ENCODE assay signal across 25 cellular contexts in genomic region chr2:239238381-239238780, GRCh38.
DNase-seq lines count a peak whose midpoint lies in the region; ATAC-seq, FAIRE-seq and TF ChIP-seq lines count a peak whose summit lies in the region.
"Had no signal": no experiment of that assay in that cellular context is flagged by ENCODE, and none has a peak within 500 bp of the region (broad histone marks: within the 10 kb centered on the region; RNA-seq: fewer than 3 reads in every experiment).

No MANE protein-coding gene starts in this region.

- TF ChIP-seq EP300 in HepG2 (IDR thresholded peaks at IDR 0.05; ENCODE audit: low read depth in 2 of 2, low read length in 2 of 2) (no peak), HepG2 (CRISPR knock-in tag; IDR thresholded peaks at IDR 0.05; ENCODE audit: borderline replicate concordance) (no peak)

- intact Hi-C loops in right lobe of liver (cut with DNase I) (no loop called here), HepG2 (cut with micrococcal nuclease; ENCODE audit: unreplicated experiment) (no loop called here), esophagus squamous epithelium (cut with DNase I) (no loop called here), gastrocnemius medialis (cut with DNase I; ENCODE audit: low total_unique reads) (no loop called here)

- CTCF ChIA-PET in HepG2 (lab: Yijun Ruan, JAX; ENCODE audit: low intra/inter-chr PET ratio, low total read pairs): no interaction called here

- H3K9me3 ChIP-seq in right lobe of liver (no peaks in the 10 kb centered on the region), HepG2 (ENCODE audit: low read length) (no peaks in the 10 kb centered on the region), esophagus squamous epithelium (no peaks in the 10 kb centered on the region), gastrocnemius medialis (no peaks in the 10 kb centered on the region)
- H3K9me3 ChIP-seq: body of pancreas, HAP-1, ovary, SK-N-SH had no signal

- POLR2A ChIA-PET in HepG2 (lab: Yijun Ruan, JAX): no interaction called here

- no peak overlapping the region for H3K9ac ChIP-seq in HepG2 (ENCODE audit: insufficient read depth, low read depth, low read length)
- H3K9ac ChIP-seq: KMS-11, SK-N-SH had no signal

- H3K4me2 ChIP-seq in HepG2 (ENCODE audit: low read depth, low read length): no peak overlapping the region
- H3K4me2 ChIP-seq: KMS-11, SK-N-SH had no signal

- no peak overlapping the region for H3K4me3 ChIP-seq in right lobe of liver
- H3K4me3 ChIP-seq in HepG2 (replicated peaks in 1 of 3; ENCODE audit: insufficient read depth in 1 of 3, low read depth in 2 of 3, low read length in 3 of 3): no peak overlapping the region
- no peak overlapping the region for H3K4me3 ChIP-seq in esophagus squamous epithelium
- no peak overlapping the region for H3K4me3 ChIP-seq in gastrocnemius medialis
- H3K4me3 ChIP-seq: body of pancreas, HAP-1, ovary had no signal

- FAIRE-seq in HepG2 (lab: Jason Lieb, UNC): no peak
- FAIRE-seq: urothelium cell line had no signal

- DNase-seq in right lobe of liver: peak in 1 of 3 donors; percentile 22
- DNase-seq in HepG2 (ENCODE audit: low spot score): no peak
- no peak for DNase-seq in esophagus squamous epithelium (lab: John Stamatoyannopoulos, UW)
- DNase-seq in gastrocnemius medialis: no peak
- DNase-seq in D341Med (ENCODE audit: low spot score): no peak
- DNase-seq in iPS-NIHi11 (ENCODE audit: low spot score): no peak
- DNase-seq: activated CD4-positive, alpha-beta T cell treated with anti-CD3 and anti-CD28 coated beads, Interleukin-2, amount 50 U/mL, for 4 hours; activated naive CD4-positive, alpha-beta T cell treated with anti-CD3 and anti-CD28 coated beads, Interleukin-2, amount 10 ng/mL, durations not matched to agents 7 days and 5 days; body of pancreas; CD8-positive, alpha-beta memory T cell; cerebellar nuclear complex; hypothalamus; immature natural killer cell; NCI-H2029; NCI-H526; OCI-M1; SK-N-SH; stimulated activated CD4-positive, alpha-beta T cell treated with anti-CD3 and anti-CD28 coated beads, Interleukin-4, amount 100 ng/mL, for 1 hour; T-helper 2 cell had no signal

- TF ChIP-seq RAD21 in HepG2 (CRISPR knock-in tag; IDR thresholded peaks at IDR 0.05): no peak

- H3K4me1 ChIP-seq in right lobe of liver: peaks cover 0 to 41% (median 20%) of the 10 kb centered on the region in 4 donors
- no peaks in the 10 kb centered on the region for H3K4me1 ChIP-seq in HepG2 (ENCODE audit: insufficient read depth, low read length)
- peaks cover 0 to 67% (median 19%) of the 10 kb centered on the region in 3 donors for H3K4me1 ChIP-seq in esophagus squamous epithelium
- H3K4me1 ChIP-seq in gastrocnemius medialis: peaks cover 64 to 70% of the 10 kb centered on the region in 2 donors
- H3K4me1 ChIP-seq: HAP-1 had no signal

- H4K20me1 ChIP-seq in HepG2 (ENCODE audit: insufficient read depth, low read length): peaks cover 3% of the 10 kb centered on the region; the same call in 1 of the 2 replicates

- ATAC-seq in right lobe of liver (no peak), HepG2 (no peak), gastrocnemius medialis (no peak), GM18511 (IDR thresholded peaks at IDR 0.05; ENCODE audit: unreplicated experiment) (no peak)
- ATAC-seq: activated CD4-positive, CD25-positive, alpha-beta regulatory T cell treated with anti-CD3 and anti-CD28 coated beads, Interleukin-2, amount 50 U/mL, for 24 hours; body of pancreas had no signal

- H3K36me3 ChIP-seq in right lobe of liver (no peaks in the 10 kb centered on the region), HepG2 (replicated peaks in 1 of 2; ENCODE audit: control insufficient read depth in 1 of 2, insufficient read depth in 2 of 2, low read length in 2 of 2) (no peaks in the 10 kb centered on the region), esophagus squamous epithelium (peaks cover 0 to 16% (median 0%) of the 10 kb centered on the region in 3 donors), gastrocnemius medialis (no peaks in the 10 kb centered on the region)
- H3K36me3 ChIP-seq: HAP-1, ovary had no signal

- peak overlapping the region in 2 of 3 donors; percentile 24 to 39 for H3K27ac ChIP-seq in right lobe of liver
- no peak overlapping the region for H3K27ac ChIP-seq in HepG2 (ENCODE audit: extremely low read length, insufficient read depth, low read length)
- peak overlapping the region in 3 of 4 donors; percentile 60 to 84 (median 82) for H3K27ac ChIP-seq in esophagus squamous epithelium
- peak overlapping the region; percentile 94 to 99 (median 98) for H3K27ac ChIP-seq in gastrocnemius medialis
- H3K27ac ChIP-seq: body of pancreas, KMS-11, ovary had no signal

- no peak for TF ChIP-seq POLR2A in right lobe of liver (IDR thresholded peaks at IDR 0.05)
- no peak for TF ChIP-seq POLR2A in HepG2 (IDR thresholded peaks at IDR 0.05; ENCODE audit: insufficient read depth in 1 of 2, low read depth in 2 of 2, low read length in 2 of 2)
- TF ChIP-seq POLR2A in esophagus squamous epithelium (IDR thresholded peaks at IDR 0.05): no peak
- TF ChIP-seq POLR2A in gastrocnemius medialis (IDR thresholded peaks at IDR 0.05): no peak

- no peak overlapping the region for H2AFZ ChIP-seq in HepG2 (ENCODE audit: low read length)

- H3K27me3 ChIP-seq in right lobe of liver: no peaks in the 10 kb centered on the region
- H3K27me3 ChIP-seq in HepG2 (ENCODE audit: control insufficient read depth in 1 of 2, insufficient read depth in 2 of 2, low read length in 2 of 2): no peaks in the 10 kb centered on the region
- no peaks in the 10 kb centered on the region for H3K27me3 ChIP-seq in esophagus squamous epithelium
- H3K27me3 ChIP-seq in gastrocnemius medialis: no peaks in the 10 kb centered on the region
- H3K27me3 ChIP-seq: body of pancreas, ovary had no signal

- WGBS in right lobe of liver (ENCODE audit: insufficient coverage, low coverage, low lambda C conversion rate, missing lambda C conversion rate): 17% methylated on average over 1 of the region's 5 CpGs
- 92% methylated on average over 5 of the region's 5 CpGs for WGBS in HepG2 (ENCODE audit: low lambda C conversion rate)
- whole genome bisulfite sequencing in esophagus squamous epithelium, 2 donors: 78 to 82% methylated on average over 3 to 5 of the region's 5 CpGs

- peaks cover 6% of the 10 kb centered on the region for H3K79me2 ChIP-seq in HepG2 (ENCODE audit: insufficient read depth, low read length)

- no TSS peak for BruUV-seq in HepG2 (replicated peaks; lab: Mats Ljungman, UMichigan)

- TF ChIP-seq CTCF in right lobe of liver (IDR thresholded peaks at IDR 0.05) (no peak), HepG2 (CRISPR knock-in tag; IDR thresholded peaks at IDR 0.05) (no peak), esophagus squamous epithelium (IDR thresholded peaks at IDR 0.05) (no peak), gastrocnemius medialis (IDR thresholded peaks at IDR 0.05 in 4 of 5, conservative IDR thresholded peaks at IDR 0.05 in 1 of 5) (no peak)

- in situ Hi-C loops in HepG2 (cut with HindIII; ENCODE audit: extremely low pct_ligation_motif_present, low pct_unique_long_range_greater_than_20kb) (no loop called here), gastrocnemius medialis (cut with MboI; ENCODE audit: low sequenced_read_pairs in 4 of 4) (no loop called here)

TF ChIP-seq in HepG2, 621 proteins besides CTCF, POLR2A, EP300 and RAD21:
- no peak for TF ChIP-seq ZEB1 (IDR thresholded peaks at IDR 0.05; ENCODE audit: insufficient replicate concordance, low read depth)
- no peak for TF ChIP-seq NCOR1 (IDR thresholded peaks at IDR 0.05; ENCODE audit: borderline replicate concordance, low read length)
- no peak for TF ChIP-seq PAF1 (CRISPR knock-in tag; IDR thresholded peaks at IDR 0.05)
- TF ChIP-seq ZNF251 (CRISPR knock-in tag; IDR thresholded peaks at IDR 0.05): no peak
- no peak for TF ChIP-seq RNF2 (conservative IDR thresholded peaks at IDR 0.05; ENCODE audit: low read depth)
- TF ChIP-seq GTF2F1 (IDR thresholded peaks at IDR 0.05; ENCODE audit: low read length): no peak
- no peak for TF ChIP-seq TOE1 (CRISPR knock-in tag; IDR thresholded peaks at IDR 0.05)
- TF ChIP-seq ZNF468 (CRISPR knock-in tag; IDR thresholded peaks at IDR 0.05): no peak
